Comparison of ENCODE assay signal across 23 cellular contexts in genomic region chr4:86261634-86262033, GRCh38.
"Had no signal": no experiment of that assay in that cellular context is flagged by ENCODE, and none has a peak within 500 bp of the region (broad histone marks: within the 10 kb centered on the region; RNA-seq: fewer than 3 reads in every experiment).

No MANE protein-coding gene starts in this region.

- H3K27ac ChIP-seq: breast epithelium, foreskin keratinocyte, lower lobe of right lung, tibial nerve had no signal

- ATAC-seq: activated CD4-positive, CD25-positive, alpha-beta regulatory T cell treated with anti-CD3 and anti-CD28 coated beads, Interleukin-2, amount 50 U/mL, for 24 hours; activated CD8-positive, alpha-beta T cell treated with anti-CD3 and anti-CD28 coated beads, Interleukin-2, amount 10 ng/mL, durations not matched to agents 7 days and 5 days; foreskin keratinocyte; left colon; lower lobe of right lung; stimulated activated naive CD8-positive, alpha-beta T cell treated with anti-CD3 and anti-CD28 coated beads, Interleukin-15, Interleukin-2, amounts not matched to agents 100 U/mL and 50 U/mL, for 24 hours had no signal

- H3K4me1 ChIP-seq: breast epithelium, lower lobe of right lung, tibial nerve had no signal

- H3K36me3 Mint-ChIP-seq: mesothelial cell of epicardium had no signal

- H3K27me3 Mint-ChIP-seq: activated CD4-positive, alpha-beta T cell treated with anti-CD3 and anti-CD28 coated beads, Interleukin-2, amount 10 ng/mL, durations not matched to agents 7 days and 5 days; activated T-cell treated with anti-CD3 and anti-CD28 coated beads, Interleukin-2, amount 50 U/mL, for 24 hours had no signal

- H3K4me3 ChIP-seq: breast epithelium, lower lobe of right lung, tibial nerve had no signal

- H3K4me1 Mint-ChIP-seq: activated CD4-positive, alpha-beta T cell treated with anti-CD3 and anti-CD28 coated beads, Interleukin-2, amount 10 ng/mL, durations not matched to agents 7 days and 5 days; nephron progenitor cell had no signal

- H3K9me3 Mint-ChIP-seq: activated CD4-positive, alpha-beta T cell treated with anti-CD3 and anti-CD28 coated beads, Interleukin-2, amount 10 ng/mL, durations not matched to agents 7 days and 5 days; activated naive CD4-positive, alpha-beta T cell treated with anti-CD3 and anti-CD28 coated beads for 36 hours; activated T-cell treated with anti-CD3 and anti-CD28 coated beads, Interleukin-2, amount 50 U/mL, for 24 hours; mesothelial cell of epicardium; nephron progenitor cell had no signal

- H3K9me3 ChIP-seq: breast epithelium, lower lobe of right lung, tibial nerve had no signal

- H3K27me3 ChIP-seq: breast epithelium, foreskin keratinocyte, tibial nerve had no signal

- DNase-seq: activated CD4-positive, alpha-beta T cell treated with anti-CD3 and anti-CD28 coated beads, Interleukin-2, amount 10 ng/mL, durations not matched to agents 7 days and 5 days; activated CD8-positive, alpha-beta T cell treated with anti-CD3 and anti-CD28 coated beads, Interleukin-2, amount 10 ng/mL, durations not matched to agents 7 days and 5 days; activated naive CD4-positive, alpha-beta T cell treated with anti-CD3 and anti-CD28 coated beads for 36 hours; activated T-cell treated with anti-CD3 and anti-CD28 coated beads, Interleukin-2, amount 50 U/mL, for 24 hours; anterior cingulate cortex; cerebellar nuclear complex; effector CD4-positive, alpha-beta T cell; foreskin keratinocyte; glutamatergic neuron; hippocampal formation; islet precursor cell; left colon; lower lobe of right lung; nephron progenitor cell; nucleus accumbens; retina; stimulated activated naive CD8-positive, alpha-beta T cell treated with anti-CD3 and anti-CD28 coated beads, Interleukin-15, Interleukin-2, amounts not matched to agents 100 U/mL and 50 U/mL, for 24 hours; SW 1271; T-helper 9 cell had no signal

- H3K27ac Mint-ChIP-seq: activated CD4-positive, alpha-beta T cell treated with anti-CD3 and anti-CD28 coated beads, Interleukin-2, amount 10 ng/mL, durations not matched to agents 7 days and 5 days; activated CD8-positive, alpha-beta T cell treated with anti-CD3 and anti-CD28 coated beads, Interleukin-2, amount 10 ng/mL, durations not matched to agents 7 days and 5 days; activated naive CD4-positive, alpha-beta T cell treated with anti-CD3 and anti-CD28 coated beads for 36 hours; activated T-cell treated with anti-CD3 and anti-CD28 coated beads, Interleukin-2, amount 50 U/mL, for 24 hours; mesothelial cell of epicardium; nephron progenitor cell had no signal

- H3K4me3 Mint-ChIP-seq: activated CD4-positive, alpha-beta T cell treated with anti-CD3 and anti-CD28 coated beads, Interleukin-2, amount 10 ng/mL, durations not matched to agents 7 days and 5 days; activated CD8-positive, alpha-beta T cell treated with anti-CD3 and anti-CD28 coated beads, Interleukin-2, amount 10 ng/mL, durations not matched to agents 7 days and 5 days; activated naive CD4-positive, alpha-beta T cell treated with anti-CD3 and anti-CD28 coated beads for 36 hours; activated T-cell treated with anti-CD3 and anti-CD28 coated beads, Interleukin-2, amount 50 U/mL, for 24 hours; mesothelial cell of epicardium; nephron progenitor cell had no signal

- H3K36me3 ChIP-seq: breast epithelium, lower lobe of right lung, tibial nerve had no signal
